In genomic region chr2:196963961-196964360, GRCh38 we compare ENCODE assay signal across 22 cellular contexts.
"Had no signal": no experiment of that assay in that cellular context is flagged by ENCODE, and none has a peak within 500 bp of the region (broad histone marks: within the 10 kb centered on the region; RNA-seq: fewer than 3 reads in every experiment).

No MANE protein-coding gene starts in this region.

- H3K4me3 Mint-ChIP-seq: dendritic cell treated with granulocyte-macrophage colony-stimulating factor and Interleukin-4, amounts not matched to agents 40 ng/mL and 50 ng/mL, for 4 days; mesothelial cell of epicardium had no signal

- H3K4me3 ChIP-seq: ascending aorta, breast epithelium, esophagus squamous epithelium, hepatocyte, lung, right atrium auricular region, tibial artery had no signal

- H3K9me3 ChIP-seq: ascending aorta, breast epithelium, esophagus squamous epithelium, right atrium auricular region, tibial artery had no signal

- H3K27me3 ChIP-seq: ascending aorta, breast epithelium, esophagus squamous epithelium, hepatocyte, right atrium auricular region, tibial artery had no signal

- H3K4me1 ChIP-seq: ascending aorta, breast epithelium, esophagus squamous epithelium, right atrium auricular region, tibial artery had no signal

- H3K36me3 ChIP-seq: ascending aorta, breast epithelium, esophagus squamous epithelium, right atrium auricular region, tibial artery had no signal

- FAIRE-seq: islet of Langerhans, urothelium cell line had no signal

- H2AFZ ChIP-seq: hepatocyte had no signal

- H3K27ac Mint-ChIP-seq: dendritic cell treated with granulocyte-macrophage colony-stimulating factor and Interleukin-4, amounts not matched to agents 40 ng/mL and 50 ng/mL, for 4 days; mesothelial cell of epicardium; progenitor cell of endocrine pancreas had no signal

- H3K27ac ChIP-seq: ascending aorta, breast epithelium, esophagus squamous epithelium, hepatocyte, right atrium auricular region, tibial artery, VCaP had no signal

- ATAC-seq: left colon had no signal

- H3K36me3 Mint-ChIP-seq: mesothelial cell of epicardium had no signal

- H3K4me2 ChIP-seq: hepatocyte had no signal

- DNase-seq: activated CD4-positive, alpha-beta T cell treated with anti-CD3 and anti-CD28 coated beads, Interleukin-2, amount 50 U/mL, for 4 hours; activated naive CD4-positive, alpha-beta T cell treated with Interleukin-2 at 50 U/mL for 16 hours; activated T-cell treated with anti-CD3 and anti-CD28 coated beads for 4 hours; effector CD8-positive, alpha-beta T cell; esophagus squamous epithelium; left colon; stimulated activated CD4-positive, alpha-beta T cell treated with anti-CD3 and anti-CD28 coated beads, Interleukin-2, amount 100 ng/mL, for 24 hours; stimulated activated naive CD4-positive, alpha-beta T cell treated with Interleukin-2 at 50 U/mL for 16 hours; substantia nigra; T-helper 2 cell; tibial artery had no signal

- H3K27me3 Mint-ChIP-seq: dendritic cell treated with granulocyte-macrophage colony-stimulating factor and Interleukin-4, amounts not matched to agents 40 ng/mL and 50 ng/mL, for 4 days; progenitor cell of endocrine pancreas had no signal

- H3K79me2 ChIP-seq: hepatocyte had no signal
